Comparison of ENCODE assay signal across 9 cellular contexts in genomic region chr4:80361329-80361900, GRCh38. TPM values are rescaled to one million over a fixed set of nuclear protein-coding genes. Genes with fewer than 3 reads are reported as not detected.
DNase-seq lines count a peak whose midpoint lies in the region; ATAC-seq and TF ChIP-seq lines count a peak whose summit lies in the region.
"Had no signal": no experiment of that assay in that cellular context is flagged by ENCODE, and none has a peak within 500 bp of the region (broad histone marks: within the 10 kb centered on the region; RNA-seq: fewer than 3 reads in every experiment).

No MANE protein-coding gene starts in this region.

- no peak for ATAC-seq in GM21447 (IDR thresholded peaks at IDR 0.05; ENCODE audit: unreplicated experiment)

- H3K27me3 ChIP-seq in H7 (ENCODE audit: control insufficient read depth, insufficient read depth, low read length): no peaks in the 10 kb centered on the region

- TF ChIP-seq CTCF in AG09309 (IDR thresholded peaks at IDR 0.05; ENCODE audit: control insufficient read depth, insufficient read depth, low read depth, low read length, missing control alignments): peak; percentile 22

- no peaks in the 10 kb centered on the region for H3K36me3 ChIP-seq in H7 (replicated peaks; ENCODE audit: control insufficient read depth, insufficient read depth, low read length)
- H3K36me3 ChIP-seq: HAP-1 had no signal

- DNase-seq in AG09309 (ENCODE audit: low read depth) (no peak), H7 (peak; percentile 4), SHP77 treated with DMSO at 0.1 percent for 48 hours (lab: John Stamatoyannopoulos, UW) (peak; percentile 13), globus pallidus (ENCODE audit: low spot score) (peak; percentile 28), occipital lobe (lab: John Stamatoyannopoulos, UW) (no peak)
- no peak for DNase-seq in activated CD4-positive, alpha-beta T cell treated with anti-CD3 and anti-CD28 coated beads, Interleukin-2, amount 50 U/mL, for 4 hours
- no peak for DNase-seq in stimulated activated CD4-positive, alpha-beta T cell treated with anti-CD3 and anti-CD28 coated beads, Interleukin-4, amount 100 ng/mL, for 1 hour

- H3K4me3 ChIP-seq in AG09309 (ENCODE audit: control insufficient read depth, low read depth, low read length) (no peak overlapping the region), H7 (ENCODE audit: insufficient read depth, low read depth, low read length) (no peak overlapping the region)
- H3K4me3 ChIP-seq: HAP-1 had no signal

RNA-seq across cellular contexts. Expression of gene CFAP299, which starts 25.9 kb away (rescaled TPM):
- not detected in 2 replicates for total RNA-seq in H7 (2014; rRNA removed; shearing (Covaris generic))
- 1.1 TPM for total RNA-seq in occipital lobe

Comparison
In these comparisons a context has a peak if more than half of its experiments do, and no peak if none do; other contexts are left out.
1. DNase-seq: peak in H7 (single experiment), SHP77 treated with DMSO at 0.1 percent for 48 hours (single experiment) and globus pallidus (single experiment); none in AG09309 (single experiment), occipital lobe (single experiment), activated CD4-positive, alpha-beta T cell treated with anti-CD3 and anti-CD28 coated beads, Interleukin-2, amount 50 U/mL, for 4 hours (0 of 2) and stimulated activated CD4-positive, alpha-beta T cell treated with anti-CD3 and anti-CD28 coated beads, Interleukin-4, amount 100 ng/mL, for 1 hour (single experiment).